8 cellular contexts compared by ENCODE assay signal in genomic region chr14:22536853-22537338, GRCh38. TPM values are rescaled to one million over a fixed set of nuclear protein-coding genes. Genes with fewer than 3 reads are reported as not detected.
A peak's percentile ranks its signal among the peaks of the same experiment; 100 is the strongest.
DNase-seq lines count a peak whose midpoint lies in the region; ATAC-seq and TF ChIP-seq lines count a peak whose summit lies in the region.

No MANE protein-coding gene starts in this region.

- ATAC-seq in GM18519 (IDR thresholded peaks at IDR 0.05; ENCODE audit: low FRiP score, unreplicated experiment) = peak; percentile 55
- ATAC-seq in HG02943 (IDR thresholded peaks at IDR 0.05; ENCODE audit: low read depth, unreplicated experiment) = peak; percentile 45

- intact Hi-C loops in left ventricle myocardium inferior (cut with micrococcal nuclease) = no loop called here

- H3K4me3 ChIP-seq in left ventricle myocardium inferior = no peak overlapping the region

- TF ChIP-seq CTCF in left ventricle myocardium inferior (IDR thresholded peaks at IDR 0.05; ENCODE audit: borderline replicate concordance) = no peak

- H3K27ac ChIP-seq in left ventricle myocardium inferior (replicated peaks) = peak overlapping the region; percentile 61

- H3K36me3 ChIP-seq in left ventricle myocardium inferior = no peaks in the 10 kb centered on the region

- H3K9me3 ChIP-seq in left ventricle myocardium inferior (replicated peaks) = no peaks in the 10 kb centered on the region

- no peaks in the 10 kb centered on the region for H3K27me3 ChIP-seq in left ventricle myocardium inferior (ENCODE audit: low read depth)

- DNase-seq in RKO (ENCODE audit: low spot score) (peak; percentile 93), left ventricle myocardium inferior (no peak), SHP77 (lab: John Stamatoyannopoulos, UW) (no peak), OCI-M2 (lab: John Stamatoyannopoulos, UW; ENCODE audit: unreplicated experiment) (no peak)
- peak; percentile 89 for DNase-seq in activated naive CD4-positive, alpha-beta T cell treated with Interleukin-2 at 50 U/mL for 16 hours
- DNase-seq in stimulated activated CD4-positive, alpha-beta T cell treated with anti-CD3 and anti-CD28 coated beads, Interleukin-12 subunit alpha, Interleukin-12 subunit beta, amount 100 ng/mL, for 48 hours (ENCODE audit: low read depth in 2 of 3, low spot score in 1 of 3) = peak; percentile 80 to 87 (median 83)

- peaks cover 47% of the 10 kb centered on the region for H3K4me1 ChIP-seq in left ventricle myocardium inferior

RNA-seq across cellular contexts. Expression of gene DAD1, which starts 52.1 kb away (rescaled TPM):
- total RNA-seq in left ventricle myocardium inferior = 118 TPM

Comparison
In these comparisons a context has a peak if more than half of its experiments do, and no peak if none do; other contexts are left out.
1. DNase-seq: peak in RKO (single experiment), activated naive CD4-positive, alpha-beta T cell treated with Interleukin-2 at 50 U/mL for 16 hours (single experiment) and stimulated activated CD4-positive, alpha-beta T cell treated with anti-CD3 and anti-CD28 coated beads, Interleukin-12 subunit alpha, Interleukin-12 subunit beta, amount 100 ng/mL, for 48 hours (3 of 3); none in left ventricle myocardium inferior (single experiment), SHP77 (0 of 2) and OCI-M2 (single experiment).